8 cellular contexts compared by ENCODE assay signal in the genomic region with DNA sequence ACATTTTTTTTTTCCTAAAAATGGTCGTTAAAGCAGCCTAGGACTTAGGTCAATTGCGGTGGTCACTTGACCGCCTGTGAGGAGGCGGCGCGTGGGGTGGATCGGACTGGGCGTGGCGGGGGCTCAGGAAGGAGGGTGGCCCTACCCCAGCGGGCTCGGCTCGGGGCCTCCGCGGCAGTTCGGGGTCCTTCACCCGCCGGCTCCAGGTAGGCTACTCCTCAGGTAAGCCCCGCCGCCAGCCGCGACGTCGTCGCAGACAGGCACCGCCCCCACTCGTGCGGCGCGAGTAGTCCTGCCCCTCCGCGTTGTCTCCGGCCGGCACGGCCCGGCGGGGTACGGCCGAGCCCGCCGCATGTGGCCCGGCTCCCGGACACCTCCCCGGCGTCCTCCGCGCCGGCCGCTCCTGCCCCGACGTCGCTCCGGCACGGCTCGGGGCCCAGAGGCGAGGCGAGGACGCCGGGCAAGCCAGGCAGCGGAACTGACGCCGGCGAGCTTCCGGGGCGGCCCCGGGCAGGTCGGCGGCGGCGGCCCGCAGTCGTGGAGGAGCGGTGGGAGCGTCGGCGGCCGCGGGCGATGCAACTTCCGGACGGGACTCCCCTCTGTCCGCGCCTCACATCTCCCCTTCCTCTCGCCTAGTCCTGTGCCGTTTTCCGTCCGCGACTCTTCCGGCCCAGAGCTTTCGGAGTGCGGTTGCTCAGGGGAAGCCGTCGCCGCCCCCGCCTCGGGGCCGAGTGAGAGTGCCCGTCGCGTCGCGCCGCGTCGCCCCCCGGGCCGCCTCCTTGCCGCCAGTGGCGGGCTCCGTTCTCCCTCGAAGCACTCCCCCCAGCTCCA. TPM values are rescaled to one million over a fixed set of nuclear protein-coding genes. Genes with fewer than 3 reads are reported as not detected.
DNase-seq lines count a peak whose midpoint lies in the region; ATAC-seq and TF ChIP-seq lines count a peak whose summit lies in the region.

A gene (plus strand): TSS at position 513 of the 831 bp plus-strand sequence. CDS start 322 bp downstream, outside the sequence.

- BruUV-seq in A673 (replicated peaks; lab: Mats Ljungman, UMichigan) (no TSS peak), MCF 10A (replicated peaks; lab: Mats Ljungman, UMichigan) (no TSS peak)

- no peaks in the 10 kb centered on the region for H3K9me3 ChIP-seq in A673 (ENCODE audit: low read depth, low read length, poor library complexity, severe bottlenecking)
- H3K9me3 ChIP-seq in iPS-18c (ENCODE audit: control insufficient read depth, insufficient read depth, low read length), result peaks cover 2% of the 10 kb centered on the region
- no peaks in the 10 kb centered on the region for H3K9me3 ChIP-seq in skeletal muscle tissue (ENCODE audit: control insufficient read depth in 3 of 3, low read length in 3 of 3)

- ATAC-seq in GM18873 (IDR thresholded peaks at IDR 0.05; ENCODE audit: low FRiP score, unreplicated experiment), result peak; percentile 73
- ATAC-seq in HG03108 (IDR thresholded peaks at IDR 0.05; ENCODE audit: unreplicated experiment), result peak; percentile 84

- H3K9me3 Mint-ChIP-seq in MCF 10A (ENCODE audit: unreplicated experiment), result no peaks in the 10 kb centered on the region

- H3K4me1 Mint-ChIP-seq in MCF 10A (ENCODE audit: insufficient read depth, unreplicated experiment), result peaks cover 19% of the 10 kb centered on the region

- POLR2A ChIA-PET in A673 (lab: Charles Lee; ENCODE audit: low non-redundant PET), result no interaction called here
- POLR2A ChIA-PET in MCF 10A (lab: Yijun Ruan, JAX), result interaction anchor here (0.6 to 3.7 kb wide), 33 partner anchors 8 to 846 kb away, joined by 3 to 25 read pairs (median 3); a partner anchor contains a TSS

- H3K9ac ChIP-seq in skeletal muscle tissue (ENCODE audit: low read depth in 1 of 3, low read length in 3 of 3), result peak within 1 kb of the TSS; percentile 91 to 95 (median 95)

- H3K27me3 ChIP-seq in A673 (replicated peaks; ENCODE audit: insufficient read depth, low read depth, low read length, poor library complexity) (no peaks in the 10 kb centered on the region), skeletal muscle tissue (ENCODE audit: control insufficient read depth in 3 of 3, insufficient read depth in 3 of 3, low read length in 3 of 3) (no peaks in the 10 kb centered on the region)

- TF ChIP-seq CTCF in A673 (conservative IDR thresholded peaks at IDR 0.05; ENCODE audit: low read depth, low read length) (no peak), VCaP (conservative IDR thresholded peaks at IDR 0.05) (no peak), MCF 10A (IDR thresholded peaks at IDR 0.05; ENCODE audit: unreplicated experiment) (no peak)

- H3K27ac ChIP-seq in A673 (ENCODE audit: low read depth, low read length, poor library complexity, severe bottlenecking) (peak within 1 kb of the TSS; percentile 95), VCaP (peak within 1 kb of the TSS; percentile 95), skeletal muscle tissue (ENCODE audit: low read depth, low read length) (peak within 1 kb of the TSS; percentile 98)

- H3K4me3 Mint-ChIP-seq in MCF 10A (ENCODE audit: unreplicated experiment), result peak within 1 kb of the TSS; percentile 82

- no peaks in the 10 kb centered on the region for H3K36me3 ChIP-seq in A673 (ENCODE audit: insufficient read depth, low read length, poor library complexity, severe bottlenecking)
- no peaks in the 10 kb centered on the region for H3K36me3 ChIP-seq in skeletal muscle tissue (ENCODE audit: control insufficient read depth in 3 of 3, insufficient read depth in 3 of 3, low read length in 3 of 3)

- H3K27ac Mint-ChIP-seq in MCF 10A (ENCODE audit: low read depth, unreplicated experiment), result peak within 1 kb of the TSS; percentile 93

- H3K4me3 ChIP-seq in A673 (ENCODE audit: low read depth, low read length, poor library complexity, severe bottlenecking), result peak within 1 kb of the TSS; percentile 88
- H3K4me3 ChIP-seq in iPS-18c (ENCODE audit: insufficient read depth, low read depth, low read length), result peak within 1 kb of the TSS; percentile 92
- peak within 1 kb of the TSS; percentile 88 to 93 (median 90) for H3K4me3 ChIP-seq in skeletal muscle tissue (ENCODE audit: low read length in 3 of 3)

- intact Hi-C loops in A673 (cut with micrococcal nuclease; ENCODE audit: unreplicated experiment) (no loop called here), MCF 10A (cut with micrococcal nuclease) (loop anchor here (2.0 kb wide), 2 partner anchors 48 to 158 kb away; a partner anchor contains a TSS)

- H3K36me3 Mint-ChIP-seq in MCF 10A (ENCODE audit: insufficient read depth, unreplicated experiment), result no peaks in the 10 kb centered on the region

- no peaks in the 10 kb centered on the region for H3K27me3 Mint-ChIP-seq in MCF 10A (ENCODE audit: insufficient read depth, unreplicated experiment)

- H3K4me1 ChIP-seq in A673 (ENCODE audit: insufficient read depth, low read length, poor library complexity, severe bottlenecking) (peaks cover 30% of the 10 kb centered on the region), skeletal muscle tissue (ENCODE audit: control insufficient read depth in 3 of 3, insufficient read depth in 3 of 3, low read length in 3 of 3) (peaks cover 13 to 17% (median 15%) of the 10 kb centered on the region in 3 donors)

- CTCF ChIA-PET in A673 (lab: Charles Lee) (interaction anchor here (1.4 kb wide), 1 partner anchor 48 kb away, joined by 3 read pairs; a partner anchor contains a TSS), MCF 10A (lab: Yijun Ruan, JAX) (interaction anchor here (0.7 to 1.3 kb wide), 2 partner anchors 48 to 115 kb away, joined by 3 to 5 read pairs; a partner anchor contains a TSS)

- DNase-seq in A673 (ENCODE audit: low spot score), result peak; percentile 96
- DNase-seq in NCI-H2171 treated with DMSO at 0.1 percent for 48 hours (lab: John Stamatoyannopoulos, UW), result peak; percentile 96
- peak; percentile 85 for DNase-seq in MCF 10A (ENCODE audit: unreplicated experiment)

RNA-seq across cellular contexts. Expression of the gene that starts here (rescaled TPM):
- total RNA-seq in A673 (2021) (44.2 and 46.8 TPM in 2 replicates), MCF 10A (2022) (27.3 and 31.6 TPM in 2 replicates), skeletal muscle tissue (13.0 TPM)

Comparison
In these comparisons a context has a peak if more than half of its experiments do, and no peak if none do; other contexts are left out.
1. Peak in every context shown above with its lines: DNase-seq, ATAC-seq, H3K4me3 ChIP-seq and H3K27ac ChIP-seq.